ENCODE assay signal across 1 cellular context in genomic region chr17:83180264-83180995, GRCh38.
TF ChIP-seq lines count a peak whose summit lies in the region.

No MANE protein-coding gene starts in this region.

TF ChIP-seq in HepG2, 621 proteins besides CTCF, POLR2A, EP300 and RAD21 (continued from another document):
- TF ChIP-seq ZNF142 (CRISPR knock-in tag; IDR thresholded peaks at IDR 0.05): no peak
- no peak for TF ChIP-seq ZGPAT (CRISPR knock-in tag; IDR thresholded peaks at IDR 0.05)
- no peak for TF ChIP-seq ZNF780A (CRISPR knock-in tag; IDR thresholded peaks at IDR 0.05)
- no peak for TF ChIP-seq ATF4 (CRISPR knock-in tag; IDR thresholded peaks at IDR 0.05)
- TF ChIP-seq MED8 (CRISPR knock-in tag; IDR thresholded peaks at IDR 0.05; ENCODE audit: insufficient replicate concordance): no peak
- no peak for TF ChIP-seq BORCS8-MEF2B (CRISPR knock-in tag; IDR thresholded peaks at IDR 0.05)
- no peak for TF ChIP-seq NCOR1 (IDR thresholded peaks at IDR 0.05; ENCODE audit: borderline replicate concordance, low read length)
- no peak for TF ChIP-seq SATB2 (CRISPR knock-in tag; IDR thresholded peaks at IDR 0.05)
- TF ChIP-seq ZNF33A (CRISPR knock-in tag; IDR thresholded peaks at IDR 0.05; ENCODE audit: borderline replicate concordance): no peak
